Comparison of ENCODE assay signal across 8 cellular contexts in the genomic region with DNA sequence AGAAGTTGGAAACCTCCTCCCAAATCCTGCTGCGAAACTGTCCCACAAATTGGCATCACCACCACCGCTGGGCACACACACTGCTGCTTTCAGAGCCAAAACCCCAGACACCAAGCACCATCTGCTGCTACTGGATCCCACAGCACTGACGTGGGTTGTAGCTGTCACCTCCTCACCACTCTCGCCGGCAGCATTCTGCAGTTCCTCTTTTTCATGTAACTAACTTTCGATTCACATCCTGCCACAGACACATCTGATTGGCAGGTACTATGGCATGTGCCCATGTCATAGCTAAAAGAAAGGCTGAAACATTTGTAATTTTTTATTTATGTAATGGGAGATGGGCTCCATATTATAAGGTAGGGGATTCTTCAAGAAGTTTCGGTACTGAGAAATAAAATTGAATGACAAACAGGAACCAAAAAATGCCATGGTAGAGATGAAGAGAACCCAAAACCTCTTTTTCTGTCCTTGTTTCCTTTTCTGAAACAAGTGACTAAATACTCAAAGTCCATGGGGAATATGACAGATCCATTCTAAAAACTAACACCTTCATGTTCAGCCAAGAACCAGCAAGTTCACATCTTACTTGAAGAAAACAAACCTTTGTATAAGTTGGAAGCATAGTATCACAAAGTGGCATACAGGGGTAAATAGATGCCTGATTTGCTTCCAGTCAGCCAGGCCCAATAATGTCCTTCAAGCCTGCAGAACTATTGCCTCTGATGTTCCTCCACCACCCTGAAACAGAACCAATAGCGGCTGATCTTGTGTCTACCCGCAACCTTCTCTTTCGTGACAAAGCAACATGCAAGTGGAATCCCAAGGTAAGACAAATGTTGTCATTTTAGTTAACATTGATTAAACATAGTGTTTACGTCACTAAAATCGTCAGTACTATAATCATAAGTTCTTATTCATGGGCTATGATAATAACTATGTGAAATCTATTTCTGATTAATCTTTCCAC. TPM values are rescaled to one million over a fixed set of nuclear protein-coding genes. Genes with fewer than 3 reads are reported as not detected.
DNase-seq lines count a peak whose midpoint lies in the region; ATAC-seq and TF ChIP-seq lines count a peak whose summit lies in the region.

No MANE protein-coding gene starts in this region.

- no peaks in the 10 kb centered on the region for H3K36me3 ChIP-seq in esophagus squamous epithelium

- intact Hi-C loops in activated CD4-positive, alpha-beta T cell treated with anti-CD3 and anti-CD28 coated beads, Interleukin-2, amount 10 ng/mL, durations not matched to agents 24 days and 14 days (cut with micrococcal nuclease): loop anchor here (1.0 to 2.0 kb wide), 2 partner anchors 29 to 135 kb away; no protein-coding TSS in a partner anchor
- intact Hi-C loops in esophagus squamous epithelium (cut with DNase I): loop anchor here (5.0 kb wide), 1 partner anchor 132 kb away; no protein-coding TSS in a partner anchor

- peaks cover 13% of the 10 kb centered on the region for H3K4me1 Mint-ChIP-seq in activated CD4-positive, alpha-beta T cell treated with anti-CD3 and anti-CD28 coated beads, Interleukin-2, amount 10 ng/mL, durations not matched to agents 24 days and 14 days

- no peaks in the 10 kb centered on the region for H3K27me3 ChIP-seq in esophagus squamous epithelium

- H3K9me3 Mint-ChIP-seq in activated CD4-positive, alpha-beta T cell treated with anti-CD3 and anti-CD28 coated beads, Interleukin-2, amount 10 ng/mL, durations not matched to agents 24 days and 14 days: no peaks in the 10 kb centered on the region

- no peaks in the 10 kb centered on the region for H3K9me3 ChIP-seq in esophagus squamous epithelium

- peak overlapping the region in 2 of 4 donors; percentile 25 to 27 for H3K27ac ChIP-seq in esophagus squamous epithelium

- DNase-seq in AG20443 (ENCODE audit: low spot score) (peak; percentile 37), esophagus squamous epithelium (lab: John Stamatoyannopoulos, UW) (peak; percentile 29), NCI-H2107 treated with DMSO at 0.1 percent for 48 hours (lab: John Stamatoyannopoulos, UW; ENCODE audit: unreplicated experiment) (no peak), cortex of kidney (lab: John Stamatoyannopoulos, UW) (no peak)
- DNase-seq in activated CD4-positive, alpha-beta T cell treated with anti-CD3 and anti-CD28 coated beads, Interleukin-2, amount 10 ng/mL, durations not matched to agents 24 days and 14 days: peak; percentile 85
- peak in 3 of 4 experiments; percentile 9 to 23 (median 23) for DNase-seq in stimulated activated CD4-positive, alpha-beta T cell treated with anti-CD3 and anti-CD28 coated beads, Interleukin-1b, Interleukin-23, amount 100 ng/mL, for 24 hours (ENCODE audit: low read depth in 4 of 4, low spot score in 1 of 4)

- no peaks in the 10 kb centered on the region for H3K27me3 Mint-ChIP-seq in activated CD4-positive, alpha-beta T cell treated with anti-CD3 and anti-CD28 coated beads, Interleukin-2, amount 10 ng/mL, durations not matched to agents 24 days and 14 days

- TF ChIP-seq POLR2A in esophagus squamous epithelium (IDR thresholded peaks at IDR 0.05): peak in 1 of 4 donors; percentile 23

- H3K4me1 ChIP-seq in esophagus squamous epithelium: no peaks in the 10 kb centered on the region

- ATAC-seq in GM19452 (IDR thresholded peaks at IDR 0.05; ENCODE audit: unreplicated experiment): peak; percentile 97
- ATAC-seq in HG03558 (IDR thresholded peaks at IDR 0.05; ENCODE audit: extremely low read depth, unreplicated experiment): peak; percentile 98

- H3K4me3 Mint-ChIP-seq in activated CD4-positive, alpha-beta T cell treated with anti-CD3 and anti-CD28 coated beads, Interleukin-2, amount 10 ng/mL, durations not matched to agents 24 days and 14 days: peak overlapping the region; percentile 63

- peak overlapping the region; percentile 28 for H3K27ac Mint-ChIP-seq in activated CD4-positive, alpha-beta T cell treated with anti-CD3 and anti-CD28 coated beads, Interleukin-2, amount 10 ng/mL, durations not matched to agents 24 days and 14 days

- 68 to 69% methylated on average over 12 of the region's 12 CpGs for WGBS in esophagus squamous epithelium, 2 donors

- no peak overlapping the region for H3K4me3 ChIP-seq in esophagus squamous epithelium

- H3K36me3 Mint-ChIP-seq in activated CD4-positive, alpha-beta T cell treated with anti-CD3 and anti-CD28 coated beads, Interleukin-2, amount 10 ng/mL, durations not matched to agents 24 days and 14 days (ENCODE audit: low read depth): no peaks in the 10 kb centered on the region

- no peak for TF ChIP-seq CTCF in esophagus squamous epithelium (IDR thresholded peaks at IDR 0.05)

RNA-seq across cellular contexts. Expression of a gene that starts 26.6 kb away (rescaled TPM):
- not detected in 2 replicates for total RNA-seq in activated CD4-positive, alpha-beta T cell treated with anti-CD3 and anti-CD28 coated beads, Interleukin-2, amount 10 ng/mL, durations not matched to agents 24 days and 14 days
- 1 to 10 TPM in 1 of 4 donors, under 1 TPM in 1, not detected in 2; 0.06 to 2.9 TPM for total RNA-seq in esophagus squamous epithelium

RNA-seq across cellular contexts. Expression of a gene that starts 33.8 kb away (rescaled TPM):
- 5.1 and 6.4 TPM in 2 replicates for total RNA-seq in activated CD4-positive, alpha-beta T cell treated with anti-CD3 and anti-CD28 coated beads, Interleukin-2, amount 10 ng/mL, durations not matched to agents 24 days and 14 days
- total RNA-seq in esophagus squamous epithelium: 10 to 100 TPM in 3 of 4 donors, 1 to 10 TPM in 1; 7.4 to 55.9 (median 22.6) TPM

Comparison
In these comparisons a context has a peak if more than half of its experiments do, and no peak if none do; other contexts are left out.
1. DNase-seq: peak in AG20443 (single experiment), activated CD4-positive, alpha-beta T cell treated with anti-CD3 and anti-CD28 coated beads, Interleukin-2, amount 10 ng/mL, durations not matched to agents 24 days and 14 days (single experiment), esophagus squamous epithelium (single experiment) and stimulated activated CD4-positive, alpha-beta T cell treated with anti-CD3 and anti-CD28 coated beads, Interleukin-1b, Interleukin-23, amount 100 ng/mL, for 24 hours (3 of 4); none in NCI-H2107 treated with DMSO at 0.1 percent for 48 hours (single experiment) and cortex of kidney (single experiment).